1 cellular context compared by ENCODE assay signal in genomic region chr3:194688946-194689345, GRCh38.
TF ChIP-seq lines count a peak whose summit lies in the region.

No MANE protein-coding gene starts in this region.

TF ChIP-seq in H1, 55 proteins besides CTCF, POLR2A, EP300 and RAD21:
- TF ChIP-seq ZNF274 (IDR thresholded peaks at IDR 0.05; ENCODE audit: borderline replicate concordance, extremely low read depth, low read length) (no peak), PHF8 (conservative IDR thresholded peaks at IDR 0.05; ENCODE audit: low read depth, low read length) (no peak), CBX5 (IDR thresholded peaks at IDR 0.05; ENCODE audit: low read depth, low read length) (no peak)
TF ChIP-seq in H1: peak in this region for 0.
